1 cellular context compared by ENCODE assay signal in the genomic region with DNA sequence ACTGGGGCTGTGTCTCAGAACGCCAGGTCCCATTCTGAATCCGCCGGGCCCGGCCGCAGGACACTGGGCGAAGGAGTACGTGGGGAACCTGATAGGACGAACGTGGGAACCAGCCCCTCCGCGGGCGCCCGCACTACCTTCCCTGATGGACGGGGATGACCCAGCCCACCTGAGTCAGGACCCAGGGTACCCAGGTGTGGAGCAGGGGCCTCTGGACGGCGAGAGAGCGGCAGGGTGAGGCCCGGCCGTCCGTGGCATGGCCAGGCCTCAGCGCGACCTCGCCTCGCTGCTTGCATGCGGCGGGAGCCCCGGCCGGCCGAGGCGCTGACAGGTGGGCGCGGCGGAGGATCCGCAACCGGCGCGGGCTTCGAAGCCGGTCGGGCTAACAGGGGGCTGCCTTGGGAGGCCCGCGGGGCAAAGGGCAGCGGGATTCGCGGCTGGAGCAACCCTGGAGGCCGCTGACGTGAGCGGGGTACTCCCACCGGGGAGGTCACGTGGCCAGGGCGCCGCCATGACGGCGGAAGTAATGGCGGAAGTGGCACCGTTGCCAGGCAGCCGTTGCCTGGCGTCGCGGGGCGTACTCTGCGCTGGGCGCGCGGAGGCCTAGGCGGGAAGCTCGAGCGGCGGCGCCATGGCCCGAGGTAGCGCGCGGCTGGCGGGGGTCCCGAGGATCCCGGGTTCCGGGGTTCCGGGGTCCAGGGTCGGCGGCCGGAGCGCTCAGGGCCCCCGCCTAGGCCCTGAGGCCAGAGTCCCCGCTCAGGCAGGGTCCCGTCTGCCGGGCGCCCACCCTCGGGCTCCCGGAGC.
A peak's percentile ranks its signal among the peaks of the same experiment; 100 is the strongest.
TF ChIP-seq lines count a peak whose summit lies in the region.

A gene (plus strand): TSS at position 580 of the 804 bp plus-strand sequence. CDS start 52 bp downstream, at position 632.

TF ChIP-seq in HepG2, 621 proteins besides CTCF, POLR2A, EP300 and RAD21 (continued from another document and continues in another):
- TF ChIP-seq, protein P1, sequence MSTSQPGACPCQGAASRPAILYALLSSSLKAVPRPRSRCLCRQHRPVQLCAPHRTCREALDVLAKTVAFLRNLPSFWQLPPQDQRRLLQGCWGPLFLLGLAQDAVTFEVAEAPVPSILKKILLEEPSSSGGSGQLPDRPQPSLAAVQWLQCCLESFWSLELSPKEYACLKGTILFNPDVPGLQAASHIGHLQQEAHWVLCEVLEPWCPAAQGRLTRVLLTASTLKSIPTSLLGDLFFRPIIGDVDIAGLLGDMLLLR (CRISPR knock-in tag; IDR thresholded peaks at IDR 0.05), result peak; percentile 93
- TF ChIP-seq SNRNP70 (IDR thresholded peaks at IDR 0.05; ENCODE audit: low read depth, low read length) (no peak), ZMYM3 (CRISPR knock-in tag; IDR thresholded peaks at IDR 0.05) (no peak), ZNF225 (CRISPR knock-in tag; IDR thresholded peaks at IDR 0.05) (peak; percentile 92), MED1 (CRISPR knock-in tag; IDR thresholded peaks at IDR 0.05) (peak; percentile 85), IRF2 (CRISPR knock-in tag; IDR thresholded peaks at IDR 0.05) (peak; percentile 36; the same call in 1 of the 2 replicates), CREB1 (IDR thresholded peaks at IDR 0.05) (peak; percentile 88), CREB1 (CRISPR knock-in tag; IDR thresholded peaks at IDR 0.05) (no peak), ZNF431 (CRISPR knock-in tag; IDR thresholded peaks at IDR 0.05; ENCODE audit: borderline replicate concordance, low read depth) (peak; percentile 73; the same call in 1 of the 2 replicates), ZNF256 (CRISPR knock-in tag; conservative IDR thresholded peaks at IDR 0.05) (no peak), ZMYM2 (CRISPR knock-in tag; IDR thresholded peaks at IDR 0.05) (no peak), JUND (CRISPR knock-in tag; IDR thresholded peaks at IDR 0.05) (peak; percentile 26; the same call in 1 of the 2 replicates), HHEX (CRISPR knock-in tag; IDR thresholded peaks at IDR 0.05) (no peak), STAT5B (CRISPR knock-in tag; IDR thresholded peaks at IDR 0.05) (peak; percentile 48; the same call in 1 of the 2 replicates), HIVEP1 (CRISPR knock-in tag; IDR thresholded peaks at IDR 0.05) (peak; percentile 99), MIXL1 (CRISPR knock-in tag; IDR thresholded peaks at IDR 0.05) (peak; percentile 29; the same call in 1 of the 2 replicates), TSC22D2 (CRISPR knock-in tag; IDR thresholded peaks at IDR 0.05; ENCODE audit: borderline replicate concordance) (peak; percentile 87), BCL6 (CRISPR knock-in tag; IDR thresholded peaks at IDR 0.05) (peak; percentile 41; the same call in 1 of the 2 replicates), NR2F1 (CRISPR knock-in tag; IDR thresholded peaks at IDR 0.05) (peak; percentile 67 to 84; a peak in 3 of 4 replicates), SETDB1 (CRISPR knock-in tag; IDR thresholded peaks at IDR 0.05; ENCODE audit: borderline replicate concordance) (no peak), ZFP62 (CRISPR knock-in tag; IDR thresholded peaks at IDR 0.05) (no peak), CREM (IDR thresholded peaks at IDR 0.05) (peak; percentile 44; the same call in 1 of the 2 replicates), CREM (CRISPR knock-in tag; IDR thresholded peaks at IDR 0.05) (peak; percentile 15; the same call in 1 of the 2 replicates), ZNF619 (CRISPR knock-in tag; IDR thresholded peaks at IDR 0.05) (peak; percentile 44; the same call in 1 of the 2 replicates), MTF1 (CRISPR knock-in tag; IDR thresholded peaks at IDR 0.05) (0 out of 2 replicates have a peak, but pooled peaks have one; percentile 45), TOE1 (CRISPR knock-in tag; IDR thresholded peaks at IDR 0.05) (no peak), SALL1 (CRISPR knock-in tag; IDR thresholded peaks at IDR 0.05) (peak; percentile 91), ATF1 (CRISPR knock-in tag; IDR thresholded peaks at IDR 0.05) (no peak), ZNF816 (CRISPR knock-in tag; IDR thresholded peaks at IDR 0.05; ENCODE audit: borderline replicate concordance) (no peak), ZNF10 (CRISPR knock-in tag; IDR thresholded peaks at IDR 0.05; ENCODE audit: borderline replicate concordance, low read depth) (no peak), ZNF501 (CRISPR knock-in tag; IDR thresholded peaks at IDR 0.05) (peak; percentile 81), FOXK2 (IDR thresholded peaks at IDR 0.05) (no peak), RELA (CRISPR knock-in tag; IDR thresholded peaks at IDR 0.05) (0 out of 2 replicates have a peak, but pooled peaks have one; percentile 43), ZKSCAN1 (IDR thresholded peaks at IDR 0.05; ENCODE audit: low read length) (no peak; the same call in 1 of the 2 replicates), CBX5 (CRISPR knock-in tag; IDR thresholded peaks at IDR 0.05; ENCODE audit: borderline replicate concordance) (0 out of 2 replicates have a peak, but pooled peaks have one; percentile 47), ZMAT3 (CRISPR knock-in tag; conservative IDR thresholded peaks at IDR 0.05) (peak; percentile 93), CBX1 (IDR thresholded peaks at IDR 0.05; ENCODE audit: low read depth) (peak; percentile 80), NFIB (CRISPR knock-in tag; IDR thresholded peaks at IDR 0.05; ENCODE audit: borderline replicate concordance) (no peak), RXRB (CRISPR knock-in tag; IDR thresholded peaks at IDR 0.05; ENCODE audit: borderline replicate concordance) (peak; percentile 60; the same call in 1 of the 2 replicates), FLYWCH1 (CRISPR knock-in tag; IDR thresholded peaks at IDR 0.05) (peak; percentile 75; the same call in 1 of the 2 replicates), HDAC1 (CRISPR knock-in tag; IDR thresholded peaks at IDR 0.05) (peak; percentile 98), ZNF841 (CRISPR knock-in tag; IDR thresholded peaks at IDR 0.05; ENCODE audit: borderline replicate concordance) (no peak; the same call in 1 of the 2 replicates)
- TF ChIP-seq, protein P2, sequence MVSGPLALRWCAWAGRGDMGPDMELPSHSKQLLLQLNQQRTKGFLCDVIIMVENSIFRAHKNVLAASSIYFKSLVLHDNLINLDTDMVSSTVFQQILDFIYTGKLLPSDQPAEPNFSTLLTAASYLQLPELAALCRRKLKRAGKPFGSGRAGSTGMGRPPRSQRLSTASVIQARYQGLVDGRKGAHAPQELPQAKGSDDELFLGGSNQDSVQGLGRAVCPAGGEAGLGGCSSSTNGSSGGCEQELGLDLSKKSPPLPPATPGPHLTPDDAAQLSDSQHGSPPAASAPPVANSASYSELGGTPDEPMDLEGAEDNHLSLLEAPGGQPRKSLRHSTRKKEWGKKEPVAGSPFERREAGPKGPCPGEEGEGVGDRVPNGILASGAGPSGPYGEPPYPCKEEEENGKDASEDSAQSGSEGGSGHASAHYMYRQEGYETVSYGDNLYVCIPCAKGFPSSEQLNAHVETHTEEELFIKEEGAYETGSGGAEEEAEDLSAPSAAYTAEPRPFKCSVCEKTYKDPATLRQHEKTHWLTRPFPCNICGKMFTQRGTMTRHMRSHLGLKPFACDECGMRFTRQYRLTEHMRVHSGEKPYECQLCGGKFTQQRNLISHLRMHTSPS (CRISPR knock-in tag; IDR thresholded peaks at IDR 0.05; ENCODE audit: low read depth), result peak; percentile 46; the same call in 1 of the 2 replicates
- TF ChIP-seq, protein P3, sequence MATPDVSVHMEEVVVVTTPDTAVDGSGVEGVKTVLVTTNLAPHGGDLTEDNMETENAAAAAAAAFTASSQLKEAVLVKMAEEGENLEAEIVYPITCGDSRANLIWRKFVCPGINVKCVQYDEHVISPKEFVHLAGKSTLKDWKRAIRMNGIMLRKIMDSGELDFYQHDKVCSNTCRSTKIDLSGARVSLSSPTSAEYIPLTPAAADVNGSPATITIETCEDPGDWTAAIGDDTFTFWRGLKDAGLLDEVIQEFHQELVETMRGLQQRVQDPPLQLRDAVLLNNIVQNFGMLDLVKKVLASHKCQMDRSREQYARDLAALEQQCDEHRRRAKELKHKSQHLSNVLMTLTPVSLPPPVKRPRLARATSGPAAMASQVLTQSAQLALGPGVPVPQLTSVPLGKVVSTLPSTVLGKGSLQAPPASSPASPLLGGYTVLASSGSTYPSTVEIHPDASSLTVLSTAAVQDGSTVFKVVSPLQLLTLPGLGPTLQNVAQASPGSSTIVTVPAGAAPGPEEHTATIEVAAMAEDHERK (CRISPR knock-in tag; IDR thresholded peaks at IDR 0.05; ENCODE audit: low read depth), result peak; percentile 64; the same call in 1 of the 2 replicates
- TF ChIP-seq, protein P4, sequence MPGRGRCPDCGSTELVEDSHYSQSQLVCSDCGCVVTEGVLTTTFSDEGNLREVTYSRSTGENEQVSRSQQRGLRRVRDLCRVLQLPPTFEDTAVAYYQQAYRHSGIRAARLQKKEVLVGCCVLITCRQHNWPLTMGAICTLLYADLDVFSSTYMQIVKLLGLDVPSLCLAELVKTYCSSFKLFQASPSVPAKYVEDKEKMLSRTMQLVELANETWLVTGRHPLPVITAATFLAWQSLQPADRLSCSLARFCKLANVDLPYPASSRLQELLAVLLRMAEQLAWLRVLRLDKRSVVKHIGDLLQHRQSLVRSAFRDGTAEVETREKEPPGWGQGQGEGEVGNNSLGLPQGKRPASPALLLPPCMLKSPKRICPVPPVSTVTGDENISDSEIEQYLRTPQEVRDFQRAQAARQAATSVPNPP (CRISPR knock-in tag; IDR thresholded peaks at IDR 0.05), result 0 out of 2 replicates have a peak, but pooled peaks have one; percentile 60
- TF ChIP-seq, protein P5, sequence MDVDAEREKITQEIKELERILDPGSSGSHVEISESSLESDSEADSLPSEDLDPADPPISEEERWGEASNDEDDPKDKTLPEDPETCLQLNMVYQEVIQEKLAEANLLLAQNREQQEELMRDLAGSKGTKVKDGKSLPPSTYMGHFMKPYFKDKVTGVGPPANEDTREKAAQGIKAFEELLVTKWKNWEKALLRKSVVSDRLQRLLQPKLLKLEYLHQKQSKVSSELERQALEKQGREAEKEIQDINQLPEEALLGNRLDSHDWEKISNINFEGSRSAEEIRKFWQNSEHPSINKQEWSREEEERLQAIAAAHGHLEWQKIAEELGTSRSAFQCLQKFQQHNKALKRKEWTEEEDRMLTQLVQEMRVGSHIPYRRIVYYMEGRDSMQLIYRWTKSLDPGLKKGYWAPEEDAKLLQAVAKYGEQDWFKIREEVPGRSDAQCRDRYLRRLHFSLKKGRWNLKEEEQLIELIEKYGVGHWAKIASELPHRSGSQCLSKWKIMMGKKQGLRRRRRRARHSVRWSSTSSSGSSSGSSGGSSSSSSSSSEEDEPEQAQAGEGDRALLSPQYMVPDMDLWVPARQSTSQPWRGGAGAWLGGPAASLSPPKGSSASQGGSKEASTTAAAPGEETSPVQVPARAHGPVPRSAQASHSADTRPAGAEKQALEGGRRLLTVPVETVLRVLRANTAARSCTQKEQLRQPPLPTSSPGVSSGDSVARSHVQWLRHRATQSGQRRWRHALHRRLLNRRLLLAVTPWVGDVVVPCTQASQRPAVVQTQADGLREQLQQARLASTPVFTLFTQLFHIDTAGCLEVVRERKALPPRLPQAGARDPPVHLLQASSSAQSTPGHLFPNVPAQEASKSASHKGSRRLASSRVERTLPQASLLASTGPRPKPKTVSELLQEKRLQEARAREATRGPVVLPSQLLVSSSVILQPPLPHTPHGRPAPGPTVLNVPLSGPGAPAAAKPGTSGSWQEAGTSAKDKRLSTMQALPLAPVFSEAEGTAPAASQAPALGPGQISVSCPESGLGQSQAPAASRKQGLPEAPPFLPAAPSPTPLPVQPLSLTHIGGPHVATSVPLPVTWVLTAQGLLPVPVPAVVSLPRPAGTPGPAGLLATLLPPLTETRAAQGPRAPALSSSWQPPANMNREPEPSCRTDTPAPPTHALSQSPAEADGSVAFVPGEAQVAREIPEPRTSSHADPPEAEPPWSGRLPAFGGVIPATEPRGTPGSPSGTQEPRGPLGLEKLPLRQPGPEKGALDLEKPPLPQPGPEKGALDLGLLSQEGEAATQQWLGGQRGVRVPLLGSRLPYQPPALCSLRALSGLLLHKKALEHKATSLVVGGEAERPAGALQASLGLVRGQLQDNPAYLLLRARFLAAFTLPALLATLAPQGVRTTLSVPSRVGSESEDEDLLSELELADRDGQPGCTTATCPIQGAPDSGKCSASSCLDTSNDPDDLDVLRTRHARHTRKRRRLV (CRISPR knock-in tag; IDR thresholded peaks at IDR 0.05), result no peak
- TF ChIP-seq, protein P6, sequence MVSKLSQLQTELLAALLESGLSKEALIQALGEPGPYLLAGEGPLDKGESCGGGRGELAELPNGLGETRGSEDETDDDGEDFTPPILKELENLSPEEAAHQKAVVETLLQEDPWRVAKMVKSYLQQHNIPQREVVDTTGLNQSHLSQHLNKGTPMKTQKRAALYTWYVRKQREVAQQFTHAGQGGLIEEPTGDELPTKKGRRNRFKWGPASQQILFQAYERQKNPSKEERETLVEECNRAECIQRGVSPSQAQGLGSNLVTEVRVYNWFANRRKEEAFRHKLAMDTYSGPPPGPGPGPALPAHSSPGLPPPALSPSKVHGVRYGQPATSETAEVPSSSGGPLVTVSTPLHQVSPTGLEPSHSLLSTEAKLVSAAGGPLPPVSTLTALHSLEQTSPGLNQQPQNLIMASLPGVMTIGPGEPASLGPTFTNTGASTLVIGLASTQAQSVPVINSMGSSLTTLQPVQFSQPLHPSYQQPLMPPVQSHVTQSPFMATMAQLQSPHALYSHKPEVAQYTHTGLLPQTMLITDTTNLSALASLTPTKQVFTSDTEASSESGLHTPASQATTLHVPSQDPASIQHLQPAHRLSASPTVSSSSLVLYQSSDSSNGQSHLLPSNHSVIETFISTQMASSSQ (IDR thresholded peaks at IDR 0.05; ENCODE audit: low read depth), result no peak; the same call in 1 of the 2 replicates
- TF ChIP-seq, protein P6 (CRISPR knock-in tag; IDR thresholded peaks at IDR 0.05; ENCODE audit: borderline replicate concordance), result peak; percentile 61; the same call in 1 of the 2 replicates
- TF ChIP-seq, protein P7, sequence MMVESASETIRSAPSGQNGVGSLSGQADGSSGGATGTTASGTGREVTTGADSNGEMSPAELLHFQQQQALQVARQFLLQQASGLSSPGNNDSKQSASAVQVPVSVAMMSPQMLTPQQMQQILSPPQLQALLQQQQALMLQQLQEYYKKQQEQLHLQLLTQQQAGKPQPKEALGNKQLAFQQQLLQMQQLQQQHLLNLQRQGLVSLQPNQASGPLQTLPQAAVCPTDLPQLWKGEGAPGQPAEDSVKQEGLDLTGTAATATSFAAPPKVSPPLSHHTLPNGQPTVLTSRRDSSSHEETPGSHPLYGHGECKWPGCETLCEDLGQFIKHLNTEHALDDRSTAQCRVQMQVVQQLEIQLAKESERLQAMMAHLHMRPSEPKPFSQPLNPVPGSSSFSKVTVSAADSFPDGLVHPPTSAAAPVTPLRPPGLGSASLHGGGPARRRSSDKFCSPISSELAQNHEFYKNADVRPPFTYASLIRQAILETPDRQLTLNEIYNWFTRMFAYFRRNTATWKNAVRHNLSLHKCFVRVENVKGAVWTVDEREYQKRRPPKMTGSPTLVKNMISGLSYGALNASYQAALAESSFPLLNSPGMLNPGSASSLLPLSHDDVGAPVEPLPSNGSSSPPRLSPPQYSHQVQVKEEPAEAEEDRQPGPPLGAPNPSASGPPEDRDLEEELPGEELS (CRISPR knock-in tag; IDR thresholded peaks at IDR 0.05), result no peak
